Comparison of ENCODE assay signal across 20 cellular contexts in genomic region chr17:2802574-2802973, GRCh38. TPM values are rescaled to one million over a fixed set of nuclear protein-coding genes. Genes with fewer than 3 reads are reported as not detected.
DNase-seq lines count a peak whose midpoint lies in the region; ATAC-seq, FAIRE-seq and TF ChIP-seq lines count a peak whose summit lies in the region.
"Had no signal": no experiment of that assay in that cellular context is flagged by ENCODE, and none has a peak within 500 bp of the region (broad histone marks: within the 10 kb centered on the region; RNA-seq: fewer than 3 reads in every experiment).

No MANE protein-coding gene starts in this region.

- H3K9ac ChIP-seq in K562 (ENCODE audit: insufficient read depth in 1 of 2, low read depth in 2 of 2, low read length in 2 of 2), result no peak overlapping the region
- H3K9ac ChIP-seq: BLaER1 treated with 17β-estradiol and CSF1 and Interleukin-3, amounts not matched to agents 10 nM and 100 nM had no signal

- no peak overlapping the region for H3K4me3 ChIP-seq in K562
- H3K4me3 ChIP-seq: BLaER1 treated with 17β-estradiol and CSF1 and Interleukin-3, amounts not matched to agents 10 nM and 100 nM had no signal

- CTCF ChIA-PET in K562 (lab: Yijun Ruan, JAX; ENCODE audit: low intra/inter-chr PET ratio), result no interaction called here
- CTCF ChIA-PET in activated CD4-positive, alpha-beta memory T cell treated with anti-CD3 and anti-CD28 coated beads, Interleukin-2, amount 10 ng/mL, durations not matched to agents 7 days and 5 days (lab: Charles Lee), result interaction anchor here (0.6 to 1.4 kb wide), 2 partner anchors 11 to 12 kb away, joined by 3 read pairs; no protein-coding TSS in a partner anchor

- TF ChIP-seq RAD21 in K562 (CRISPR knock-in tag; conservative IDR thresholded peaks at IDR 0.05 in 1 of 2, IDR thresholded peaks at IDR 0.05 in 1 of 2), result no peak

- H3K27ac ChIP-seq in K562 (ENCODE audit: extremely low read depth, low read depth, low read length), result no peak overlapping the region

- H3K4me1 Mint-ChIP-seq in natural killer cell, result peaks cover 81 to 86% of the 10 kb centered on the region in 2 donors
- H3K4me1 Mint-ChIP-seq in natural killer cell treated with Interleukin-12 subunit alpha and Interleukin-12 subunit beta and Interleukin-15 and Interleukin-18, amount 100 ng/mL, for 72 hours (ENCODE audit: low read depth in 2 of 2), result peaks cover 58 to 60% of the 10 kb centered on the region in 2 donors
- H3K4me1 Mint-ChIP-seq in immature natural killer cell, result peaks cover 87 to 89% of the 10 kb centered on the region in 2 donors
- peaks cover 46% of the 10 kb centered on the region for H3K4me1 Mint-ChIP-seq in activated CD4-positive, alpha-beta memory T cell treated with anti-CD3 and anti-CD28 coated beads, Interleukin-2, amount 10 ng/mL, durations not matched to agents 7 days and 5 days

- H2AFZ ChIP-seq in K562 (ENCODE audit: low read depth, low read length), result no peak overlapping the region

- in situ Hi-C loops in K562 (cut with MboI), result no loop called here

- no peaks in the 10 kb centered on the region for H3K36me3 ChIP-seq in K562 (ENCODE audit: control insufficient read depth, insufficient read depth, low read length)

- H4K20me1 ChIP-seq in K562 (replicated peaks; ENCODE audit: control insufficient read depth, insufficient read depth, low read length), result no peaks in the 10 kb centered on the region

- peaks cover 14 to 58% of the 10 kb centered on the region in 2 experiments for H3K27me3 ChIP-seq in K562 (ENCODE audit: control insufficient read depth in 2 of 2, insufficient read depth in 2 of 2, low read length in 2 of 2)
- H3K27me3 ChIP-seq: BLaER1 treated with 17β-estradiol and CSF1 and Interleukin-3, amounts not matched to agents 10 nM and 100 nM had no signal

- peaks cover 0 to 4% of the 10 kb centered on the region in 2 experiments; a peak in 1 of 5 replicates for H3K4me1 ChIP-seq in K562 (replicated peaks in 1 of 2; ENCODE audit: control insufficient read depth in 2 of 2, insufficient read depth in 2 of 2, low read length in 2 of 2)

- TF ChIP-seq EP300 in K562 (IDR thresholded peaks at IDR 0.05; ENCODE audit: low read length), result no peak

- H3K27me3 Mint-ChIP-seq in natural killer cell (ENCODE audit: low read depth in 2 of 2) (no peaks in the 10 kb centered on the region), immature natural killer cell (ENCODE audit: low read depth in 3 of 3) (peaks cover 0 to 12% (median 2%) of the 10 kb centered on the region in 3 donors)
- H3K27me3 Mint-ChIP-seq in natural killer cell treated with Interleukin-12 subunit alpha and Interleukin-12 subunit beta and Interleukin-15 and Interleukin-18, amount 100 ng/mL, for 72 hours, result no peaks in the 10 kb centered on the region
- peaks cover 9% of the 10 kb centered on the region for H3K27me3 Mint-ChIP-seq in activated CD4-positive, alpha-beta memory T cell treated with anti-CD3 and anti-CD28 coated beads, Interleukin-2, amount 10 ng/mL, durations not matched to agents 7 days and 5 days
- H3K27me3 Mint-ChIP-seq: B cell, IgD-negative memory B cell had no signal

- H3K36me3 Mint-ChIP-seq in natural killer cell (peaks cover 7% of the 10 kb centered on the region), immature natural killer cell (peaks cover 30 to 53% (median 33%) of the 10 kb centered on the region in 3 donors)
- peaks cover 10% of the 10 kb centered on the region for H3K36me3 Mint-ChIP-seq in natural killer cell treated with Interleukin-12 subunit alpha and Interleukin-12 subunit beta and Interleukin-15 and Interleukin-18, amount 100 ng/mL, for 72 hours
- peaks cover 70% of the 10 kb centered on the region for H3K36me3 Mint-ChIP-seq in activated CD4-positive, alpha-beta memory T cell treated with anti-CD3 and anti-CD28 coated beads, Interleukin-2, amount 10 ng/mL, durations not matched to agents 7 days and 5 days (ENCODE audit: low read depth)

- intact Hi-C loops in natural killer cell (cut with micrococcal nuclease), result no loop called here
- intact Hi-C loops in K562 (cut with micrococcal nuclease), result no loop called here

- 3% methylated on average over 7 of the region's 8 CpGs for whole genome bisulfite sequencing in K562 (ENCODE audit: insufficient coverage, low coverage, missing lambda C conversion rate)

- POLR2A ChIA-PET in K562 (lab: Yijun Ruan, JAX), result no interaction called here
- POLR2A ChIA-PET in activated CD4-positive, alpha-beta memory T cell treated with anti-CD3 and anti-CD28 coated beads, Interleukin-2, amount 10 ng/mL, durations not matched to agents 7 days and 5 days (lab: Charles Lee), result interaction anchor here (0.6 to 2.7 kb wide), 2 partner anchors 10 to 12 kb away, joined by 3 to 19 read pairs; no protein-coding TSS in a partner anchor

- H3K4me3 Mint-ChIP-seq in natural killer cell (peak overlapping the region; percentile 49), immature natural killer cell (peak overlapping the region; percentile 28 to 68 (median 54))
- no peak overlapping the region for H3K4me3 Mint-ChIP-seq in natural killer cell treated with Interleukin-12 subunit alpha and Interleukin-12 subunit beta and Interleukin-15 and Interleukin-18, amount 100 ng/mL, for 72 hours
- H3K4me3 Mint-ChIP-seq in activated CD4-positive, alpha-beta memory T cell treated with anti-CD3 and anti-CD28 coated beads, Interleukin-2, amount 10 ng/mL, durations not matched to agents 7 days and 5 days, result no peak overlapping the region
- H3K4me3 Mint-ChIP-seq: B cell, HFFc6 had no signal

- DNase-seq in natural killer cell, result no peak
- no peak for DNase-seq in natural killer cell treated with Interleukin-12 subunit alpha and Interleukin-12 subunit beta and Interleukin-15 and Interleukin-18, amount 100 ng/mL, for 72 hours (ENCODE audit: low spot score)
- no peak for DNase-seq in K562 (ENCODE audit: extremely low read depth in 1 of 4, low spot score in 3 of 4)
- DNase-seq in immature natural killer cell, result no peak
- DNase-seq in activated naive CD4-positive, alpha-beta T cell treated with anti-CD3 and anti-CD28 coated beads, Interleukin-2, amount 50 U/mL, for 16 hours, result no peak
- DNase-seq in activated CD4-positive, alpha-beta memory T cell treated with anti-CD3 and anti-CD28 coated beads, Interleukin-2, amount 10 ng/mL, durations not matched to agents 7 days and 5 days, result no peak
- DNase-seq in RKO (ENCODE audit: low spot score), result no peak
- DNase-seq: 8988T; Caco-2; CD4-positive, CD25-positive, alpha-beta regulatory T cell; GOT3; H7; HFFc6 had no signal

- no peak for TF ChIP-seq POLR2A in K562 (conservative IDR thresholded peaks at IDR 0.05)

- no peak overlapping the region for H3K4me2 ChIP-seq in K562 (ENCODE audit: insufficient read depth, low read length)

- H3K9me3 Mint-ChIP-seq in natural killer cell (no peaks in the 10 kb centered on the region), immature natural killer cell (no peaks in the 10 kb centered on the region)
- H3K9me3 Mint-ChIP-seq in natural killer cell treated with Interleukin-12 subunit alpha and Interleukin-12 subunit beta and Interleukin-15 and Interleukin-18, amount 100 ng/mL, for 72 hours, result no peaks in the 10 kb centered on the region
- H3K9me3 Mint-ChIP-seq in activated CD4-positive, alpha-beta memory T cell treated with anti-CD3 and anti-CD28 coated beads, Interleukin-2, amount 10 ng/mL, durations not matched to agents 7 days and 5 days, result no peaks in the 10 kb centered on the region
- H3K9me3 Mint-ChIP-seq: IgD-negative memory B cell had no signal

- no peak for ATAC-seq in natural killer cell
- ATAC-seq in natural killer cell treated with Interleukin-12 subunit alpha and Interleukin-12 subunit beta and Interleukin-15 and Interleukin-18, amount 100 ng/mL, for 72 hours, result no peak
- ATAC-seq in K562, result no peak
- ATAC-seq: HCT116, HepG2 had no signal

- no peaks in the 10 kb centered on the region for H3K9me1 ChIP-seq in K562 (ENCODE audit: control insufficient read depth, insufficient read depth, low read length)

- TF ChIP-seq CTCF in natural killer cell (IDR thresholded peaks at IDR 0.05) (no peak), K562 (IDR thresholded peaks at IDR 0.05 in 2 of 3, conservative IDR thresholded peaks at IDR 0.05 in 1 of 3; ENCODE audit: insufficient read depth in 2 of 3, low read depth in 1 of 3, low read length in 3 of 3) (no peak)

- BruUV-seq in K562 (replicated peaks; lab: Mats Ljungman, UMichigan), result no TSS peak

- no peak for FAIRE-seq in K562 (lab: Jason Lieb, UNC)
- FAIRE-seq: D721Med, G401.6, HepG2 had no signal

- no peaks in the 10 kb centered on the region for H3K79me2 ChIP-seq in K562 (ENCODE audit: control insufficient read depth, insufficient read depth, low read length)

- H3K9me3 ChIP-seq in K562 (replicated peaks; ENCODE audit: control insufficient read depth, insufficient read depth, low read depth, low read length), result no peaks in the 10 kb centered on the region
- H3K9me3 ChIP-seq: BLaER1 treated with 17β-estradiol and CSF1 and Interleukin-3, amounts not matched to agents 10 nM and 100 nM; Caco-2 had no signal

- H3K27ac Mint-ChIP-seq in natural killer cell (peak overlapping the region; percentile 3 to 61), immature natural killer cell (peak overlapping the region in 4 of 6 donors; percentile 2 to 79 (median 78))
- H3K27ac Mint-ChIP-seq in natural killer cell treated with Interleukin-12 subunit alpha and Interleukin-12 subunit beta and Interleukin-15 and Interleukin-18, amount 100 ng/mL, for 72 hours, result no peak overlapping the region
- H3K27ac Mint-ChIP-seq in activated CD4-positive, alpha-beta memory T cell treated with anti-CD3 and anti-CD28 coated beads, Interleukin-2, amount 10 ng/mL, durations not matched to agents 7 days and 5 days, result no peak overlapping the region
- H3K27ac Mint-ChIP-seq: B cell, HFFc6 had no signal

RNA-seq across cellular contexts. Expression of gene RAP1GAP2, which starts 6.3 kb away (rescaled TPM):
- total RNA-seq in natural killer cell (100 to 1,000 TPM; 274 to 418 (median 390) TPM), K562 (2014; rRNA removed) (0.18 and 0.29 TPM in 2 replicates), K562 (2014; rRNA removed; fragmentation: Illumina TruSeq; extraction: Trizol) (0.06 and 0.07 TPM in 2 replicates), K562 (2015; rRNA removed; fragmentation: Illumina TruSeq; extraction: Trizol) (0.19 and 0.43 TPM in 2 replicates), K562 (2021) (0.49 and 0.60 TPM in 2 replicates)
- total RNA-seq in natural killer cell treated with Interleukin-12 subunit alpha and Interleukin-12 subunit beta and Interleukin-15 and Interleukin-18, amount 100 ng/mL, for 72 hours, result 10 to 100 TPM in 1 of 2 donors, 1 to 10 TPM in 1; 7.7 to 14.5 TPM
- total RNA-seq in K562 (2011; cell fraction: chromatin; rRNA removed; ENCODE audit: low replicate concordance), result 0.76 and 1.3 TPM in 2 replicates
- 0.50 and 0.92 TPM in 2 replicates for total RNA-seq in K562 (2011; cell fraction: nucleolus; rRNA removed)
- total RNA-seq in K562 (2011; cell fraction: nucleoplasm; rRNA removed), result 0.73 and 0.84 TPM in 2 replicates
- polyA plus RNA-seq in K562 (2011; rRNA removed) (0.20 and 0.96 TPM in 2 replicates), K562 (2014; fragmentation: Illumina TruSeq; extraction: Trizol) (0.17 and 0.40 TPM in 2 replicates), K562 (2014; fragmentation: Nextera tagmentation; extraction: Ambion mirVana) (under 1 TPM in 1 of 2 experiments, not detected in 1; 0.01 TPM), K562 (2014; rRNA removed) (0.24 and 1.3 TPM in 2 replicates), immature natural killer cell (10 to 100 TPM in 1 of 3 donors, 1 to 10 TPM in 2; 2.5 to 28.9 (median 6.4) TPM)
- 0.19 and 1.3 TPM in 2 replicates for polyA plus RNA-seq in K562 (2011; cell fraction: cytosol; rRNA removed)
- polyA plus RNA-seq in K562 (2011; cell fraction: nucleus; rRNA removed), result 0.35 and 1.8 TPM in 2 replicates
- 0.17 and 0.69 TPM in 2 replicates for polyA plus RNA-seq in K562 (2012)
- polyA minus RNA-seq in K562 (2011; rRNA and poly(A)+ RNA removed), result 0.15 and 1.6 TPM in 2 replicates
- 0.27 and 2.7 TPM in 2 replicates for polyA minus RNA-seq in K562 (2011; cell fraction: cytosol; rRNA and poly(A)+ RNA removed)
- polyA minus RNA-seq in K562 (2011; cell fraction: nucleus; rRNA and poly(A)+ RNA removed), result 0.44 and 1.9 TPM in 2 replicates
- 10 to 100 TPM; 36.7 to 39.8 TPM for total RNA-seq in activated CD4-positive, alpha-beta memory T cell treated with anti-CD3 and anti-CD28 coated beads, Interleukin-2, amount 10 ng/mL, durations not matched to agents 7 days and 5 days

RNA-seq across cellular contexts. Expression of gene CCDC92B, which starts 53.1 kb away (rescaled TPM):
- total RNA-seq in natural killer cell (not detected), K562 (2014; rRNA removed) (not detected in 2 replicates), K562 (2014; rRNA removed; fragmentation: Illumina TruSeq; extraction: Trizol) (not detected in 2 replicates), K562 (2015; rRNA removed; fragmentation: Illumina TruSeq; extraction: Trizol) (not detected in 2 replicates), K562 (2021) (not detected in 2 replicates)
- not detected for total RNA-seq in natural killer cell treated with Interleukin-12 subunit alpha and Interleukin-12 subunit beta and Interleukin-15 and Interleukin-18, amount 100 ng/mL, for 72 hours
- total RNA-seq in K562 (2011; cell fraction: chromatin; rRNA removed; ENCODE audit: low replicate concordance), result not detected in 2 replicates
- total RNA-seq in K562 (2011; cell fraction: nucleolus; rRNA removed), result 0.13 TPM in 1 of 2 replicates, not detected in the other
- total RNA-seq in K562 (2011; cell fraction: nucleoplasm; rRNA removed), result not detected in 2 replicates
- polyA plus RNA-seq in K562 (2011; rRNA removed) (not detected in 2 replicates), K562 (2014; fragmentation: Illumina TruSeq; extraction: Trizol) (not detected in 2 replicates), K562 (2014; fragmentation: Nextera tagmentation; extraction: Ambion mirVana) (not detected), K562 (2014; rRNA removed) (not detected in 2 replicates), immature natural killer cell (not detected)
- polyA plus RNA-seq in K562 (2011; cell fraction: cytosol; rRNA removed), result not detected in 2 replicates
- not detected in 2 replicates for polyA plus RNA-seq in K562 (2011; cell fraction: nucleus; rRNA removed)
- not detected in 2 replicates for polyA plus RNA-seq in K562 (2012)
- polyA minus RNA-seq in K562 (2011; rRNA and poly(A)+ RNA removed), result not detected in 2 replicates
- not detected in 2 replicates for polyA minus RNA-seq in K562 (2011; cell fraction: cytosol; rRNA and poly(A)+ RNA removed)
- not detected in 2 replicates for polyA minus RNA-seq in K562 (2011; cell fraction: nucleus; rRNA and poly(A)+ RNA removed)
- total RNA-seq in activated CD4-positive, alpha-beta memory T cell treated with anti-CD3 and anti-CD28 coated beads, Interleukin-2, amount 10 ng/mL, durations not matched to agents 7 days and 5 days, result under 1 TPM in 1 of 2 experiments, not detected in 1; 0.10 TPM
- total RNA-seq: B cell, HepG2, HFFc6 had no signal
- polyA plus RNA-seq: CD4-positive, CD25-positive, alpha-beta regulatory T cell; HepG2; IgD-negative memory B cell had no signal

Comparison
In these comparisons a context has a peak if more than half of its experiments do, and no peak if none do; other contexts are left out.
1. H3K27ac Mint-ChIP-seq: peak in natural killer cell (2 of 2) and immature natural killer cell (4 of 6); none in natural killer cell treated with Interleukin-12 subunit alpha and Interleukin-12 subunit beta and Interleukin-15 and Interleukin-18, amount 100 ng/mL, for 72 hours (0 of 2) and activated CD4-positive, alpha-beta memory T cell treated with anti-CD3 and anti-CD28 coated beads, Interleukin-2, amount 10 ng/mL, durations not matched to agents 7 days and 5 days (single experiment).
2. H3K4me3 Mint-ChIP-seq: peak in natural killer cell (single experiment) and immature natural killer cell (5 of 5); none in natural killer cell treated with Interleukin-12 subunit alpha and Interleukin-12 subunit beta and Interleukin-15 and Interleukin-18, amount 100 ng/mL, for 72 hours (single experiment) and activated CD4-positive, alpha-beta memory T cell treated with anti-CD3 and anti-CD28 coated beads, Interleukin-2, amount 10 ng/mL, durations not matched to agents 7 days and 5 days (single experiment).
3. RNA of gene RAP1GAP2, which starts 6.3 kb away (total RNA-seq): 274 to 418 TPM in natural killer cell; 36.7 to 39.8 TPM in activated CD4-positive, alpha-beta memory T cell treated with anti-CD3 and anti-CD28 coated beads, Interleukin-2, amount 10 ng/mL, durations not matched to agents 7 days and 5 days, 7.7 to 14.5 TPM in natural killer cell treated with Interleukin-12 subunit alpha and Interleukin-12 subunit beta and Interleukin-15 and Interleukin-18, amount 100 ng/mL, for 72 hours and 0.06 to 1.3 TPM in K562; every median in the first group is over 4 times any median in the second.